ENCODE assay signal across 27 cellular contexts in genomic region chr20:16974855-16975162, GRCh38.
"Had no signal": no experiment of that assay in that cellular context is flagged by ENCODE, and none has a peak within 500 bp of the region (broad histone marks: within the 10 kb centered on the region; RNA-seq: fewer than 3 reads in every experiment).

No MANE protein-coding gene starts in this region.

- H3K36me3 Mint-ChIP-seq: immature natural killer cell; mesothelial cell of epicardium; naive B cell; natural killer cell; neural progenitor cell; stimulated activated naive B cell treated with anti-CD40 and anti-IgM and Interleukin-4, amounts not matched to agents 10 μg/mL and 1 μg/mL and 100 μg/mL, for 72 hours had no signal

- H3K27ac ChIP-seq: left ventricle myocardium inferior, neural progenitor cell, ovary, right atrium auricular region, right lobe of liver, stomach, testis, thyroid gland, transverse colon, upper lobe of left lung, vagina had no signal

- DNase-seq: immature natural killer cell; left ventricle myocardium inferior; mesendoderm; naive B cell; natural killer cell; nephron progenitor cell; ovary; stimulated activated CD4-positive, alpha-beta T cell treated with anti-CD3 and anti-CD28 coated beads, Interleukin-12 subunit alpha, Interleukin-12 subunit beta, amount 100 ng/mL, for 4 hours; stimulated activated CD4-positive, alpha-beta T cell treated with anti-CD3 and anti-CD28 coated beads, Interleukin-15, amount 100 ng/mL, for 24 hours; stimulated activated CD4-positive, alpha-beta T cell treated with anti-CD3 and anti-CD28 coated beads, Interleukin-2, amount 100 ng/mL, for 24 hours; stimulated activated CD4-positive, alpha-beta T cell treated with anti-CD3 and anti-CD28 coated beads, Interleukin-4, amount 100 ng/mL, for 1 hour; stimulated activated naive B cell treated with anti-CD40 and anti-IgM and Interleukin-4, amounts not matched to agents 10 μg/mL and 1 μg/mL and 100 μg/mL, for 72 hours; stimulated activated naive CD8-positive, alpha-beta T cell treated with anti-CD3 and anti-CD28 coated beads, Interleukin-15, Interleukin-2, amounts not matched to agents 100 U/mL and 50 U/mL, for 24 hours; stomach; testis; thyroid gland; transverse colon had no signal

- H3K27me3 Mint-ChIP-seq: stimulated activated naive B cell treated with anti-CD40 and anti-IgM and Interleukin-4, amounts not matched to agents 10 μg/mL and 1 μg/mL and 100 μg/mL, for 72 hours had no signal

- ATAC-seq: natural killer cell; stimulated activated naive B cell treated with anti-CD40 and anti-IgM and Interleukin-4, amounts not matched to agents 10 μg/mL and 1 μg/mL and 100 μg/mL, for 72 hours; stimulated activated naive CD8-positive, alpha-beta T cell treated with anti-CD3 and anti-CD28 coated beads, Interleukin-15, Interleukin-2, amounts not matched to agents 100 U/mL and 50 U/mL, for 24 hours had no signal

- H3K9ac ChIP-seq: neural progenitor cell had no signal

- H3K4me3 ChIP-seq: left ventricle myocardium inferior, lung, neural progenitor cell, ovary, right atrium auricular region, right lobe of liver, smooth muscle cell, stomach, testis, thyroid gland, transverse colon, upper lobe of left lung, vagina had no signal

- H3K9me3 Mint-ChIP-seq: nephron progenitor cell, neural progenitor cell had no signal

- H3K4me2 ChIP-seq: neural progenitor cell, smooth muscle cell had no signal

- H3K27ac Mint-ChIP-seq: immature natural killer cell; mesothelial cell of epicardium; naive B cell; natural killer cell; nephron progenitor cell; neural progenitor cell; progenitor cell of endocrine pancreas; stimulated activated naive B cell treated with anti-CD40 and anti-IgM and Interleukin-4, amounts not matched to agents 10 μg/mL and 1 μg/mL and 100 μg/mL, for 72 hours had no signal

- H3K27me3 ChIP-seq: neural progenitor cell, ovary, right atrium auricular region, right lobe of liver, stomach, testis, thyroid gland, transverse colon, upper lobe of left lung, vagina had no signal

- FAIRE-seq: islet of Langerhans had no signal

- H3K36me3 ChIP-seq: left ventricle myocardium inferior, neural progenitor cell, ovary, right atrium auricular region, right lobe of liver, stomach, thyroid gland, transverse colon, upper lobe of left lung, vagina had no signal

- H2AFZ ChIP-seq: neural progenitor cell had no signal

- H3K4me1 Mint-ChIP-seq: immature natural killer cell; mesothelial cell of epicardium; naive B cell; natural killer cell; stimulated activated naive B cell treated with anti-CD40 and anti-IgM and Interleukin-4, amounts not matched to agents 10 μg/mL and 1 μg/mL and 100 μg/mL, for 72 hours had no signal

- H3K9me3 ChIP-seq: ovary, right lobe of liver, testis, thyroid gland, transverse colon, vagina had no signal

- H3K4me3 Mint-ChIP-seq: immature natural killer cell; mesothelial cell of epicardium; naive B cell; natural killer cell; nephron progenitor cell; neural progenitor cell; stimulated activated naive B cell treated with anti-CD40 and anti-IgM and Interleukin-4, amounts not matched to agents 10 μg/mL and 1 μg/mL and 100 μg/mL, for 72 hours had no signal

- H3K4me1 ChIP-seq: left ventricle myocardium inferior, right atrium auricular region, right lobe of liver, stomach, testis, thyroid gland, transverse colon, upper lobe of left lung, vagina had no signal
